Comparison of ENCODE assay signal across 24 cellular contexts in the genomic region with DNA sequence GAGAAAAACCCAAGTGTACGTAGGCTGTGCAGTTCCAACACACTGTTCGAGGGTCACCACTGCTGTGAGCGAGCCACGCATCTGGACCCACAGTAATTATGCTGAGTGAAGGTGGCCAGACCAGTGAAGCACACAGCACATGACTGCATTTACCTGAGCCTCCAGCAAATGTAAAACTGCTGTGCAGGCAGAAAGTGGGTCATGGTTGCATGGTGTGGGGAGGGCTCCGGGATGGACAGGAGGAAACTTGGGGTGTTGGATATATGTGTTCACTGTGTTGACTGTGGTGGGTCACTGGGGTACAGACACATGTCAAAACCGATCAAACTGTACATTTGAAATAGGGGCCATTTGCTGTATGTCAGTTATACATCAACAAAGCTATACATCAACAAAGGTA.
DNase-seq lines count a peak whose midpoint lies in the region; ATAC-seq, FAIRE-seq and TF ChIP-seq lines count a peak whose summit lies in the region.
"Had no signal": no experiment of that assay in that cellular context is flagged by ENCODE, and none has a peak within 500 bp of the region (broad histone marks: within the 10 kb centered on the region; RNA-seq: fewer than 3 reads in every experiment).

No MANE protein-coding gene starts in this region.

- DNase-seq in A549 (ENCODE audit: low read depth in 1 of 2, low spot score in 1 of 2) (no peak), WTC11 (ENCODE audit: low spot score) (no peak), iPS-NIHi7 (ENCODE audit: extremely low spot score) (peak; percentile 1), NCI-H226 (no peak), endothelial cell (ENCODE audit: low spot score) (no peak)
- no peak for DNase-seq in CD8-positive, alpha-beta T cell
- no peak for DNase-seq in stimulated activated CD4-positive, alpha-beta T cell treated with anti-CD3 and anti-CD28 coated beads, Interleukin-1b, Interleukin-23, amount 100 ng/mL, for 48 hours
- DNase-seq: AML-193; BE2C; Calu3; CD4-positive, alpha-beta T cell; COR-L47; DMS53; DMS79 treated with DMSO at 0.1 percent for 48 hours; GF-D8; GOT3; HFFc6 had no signal

- H3K4me3 Mint-ChIP-seq in CD8-positive, alpha-beta T cell: no peak overlapping the region
- H3K4me3 Mint-ChIP-seq in WTC11: no peak overlapping the region
- no peak overlapping the region for H3K4me3 Mint-ChIP-seq in endothelial cell (ENCODE audit: unreplicated experiment)
- H3K4me3 Mint-ChIP-seq: CD14-positive monocyte; CD4-positive, alpha-beta T cell; HFFc6 had no signal

- intact Hi-C loops in CD8-positive, alpha-beta T cell (cut with DNase I, micrococcal nuclease): no loop called here

- H3K27ac Mint-ChIP-seq in CD8-positive, alpha-beta T cell: peak overlapping the region; percentile 20
- peak overlapping the region; percentile 15; the same call in 1 of the 2 replicates for H3K27ac Mint-ChIP-seq in WTC11
- H3K27ac Mint-ChIP-seq in endothelial cell (ENCODE audit: unreplicated experiment): no peak overlapping the region
- H3K27ac Mint-ChIP-seq: CD4-positive, alpha-beta T cell; HFFc6 had no signal

- no peaks in the 10 kb centered on the region for H3K27me3 Mint-ChIP-seq in CD8-positive, alpha-beta T cell (ENCODE audit: low read depth)
- H3K27me3 Mint-ChIP-seq in WTC11 (ENCODE audit: low read depth) (no peaks in the 10 kb centered on the region), endothelial cell (ENCODE audit: unreplicated experiment) (no peaks in the 10 kb centered on the region)
- H3K27me3 Mint-ChIP-seq: CD4-positive, alpha-beta T cell had no signal

- no peak overlapping the region for H3K27ac ChIP-seq in A549
- H3K27ac ChIP-seq in CD8-positive, alpha-beta T cell (ENCODE audit: low read depth, low read length): no peak overlapping the region
- H3K27ac ChIP-seq: BLaER1 treated with 17β-estradiol and CSF1 and Interleukin-3, amounts not matched to agents 10 nM and 100 nM had no signal

- H3K4me1 Mint-ChIP-seq in CD8-positive, alpha-beta T cell (ENCODE audit: low read depth): no peaks in the 10 kb centered on the region
- H3K4me1 Mint-ChIP-seq in WTC11 (no peaks in the 10 kb centered on the region), endothelial cell (ENCODE audit: unreplicated experiment) (no peaks in the 10 kb centered on the region)

- TF ChIP-seq CTCF in A549 (IDR thresholded peaks at IDR 0.05) (no peak), WTC11 (IDR thresholded peaks at IDR 0.05) (no peak), endothelial cell (IDR thresholded peaks at IDR 0.05; ENCODE audit: unreplicated experiment) (no peak)
- no peak for TF ChIP-seq CTCF in CD8-positive, alpha-beta T cell (IDR thresholded peaks at IDR 0.05)

- POLR2A ChIA-PET in A549 (lab: Yijun Ruan, JAX): no interaction called here
- POLR2A ChIA-PET in CD8-positive, alpha-beta T cell (lab: Charles Lee): no interaction called here
- POLR2A ChIA-PET in WTC11 (lab: Charles Lee): no interaction called here

- peaks cover 23% of the 10 kb centered on the region for H3K36me3 Mint-ChIP-seq in CD8-positive, alpha-beta T cell
- peaks cover 24% of the 10 kb centered on the region for H3K36me3 Mint-ChIP-seq in WTC11
- H3K36me3 Mint-ChIP-seq in endothelial cell (ENCODE audit: low read depth, unreplicated experiment): peaks cover 9% of the 10 kb centered on the region

- no peaks in the 10 kb centered on the region for H3K27me3 ChIP-seq in CD8-positive, alpha-beta T cell (ENCODE audit: insufficient read depth, low read length)
- H3K27me3 ChIP-seq: BE2C; BLaER1 treated with 17β-estradiol and CSF1 and Interleukin-3, amounts not matched to agents 10 nM and 100 nM had no signal

- H3K4me3 ChIP-seq in A549: no peak overlapping the region
- no peak overlapping the region for H3K4me3 ChIP-seq in CD8-positive, alpha-beta T cell (ENCODE audit: low read depth, low read length)
- H3K4me3 ChIP-seq: BLaER1 treated with 17β-estradiol and CSF1 and Interleukin-3, amounts not matched to agents 10 nM and 100 nM; HAP-1 had no signal

- no peak for FAIRE-seq in A549 (lab: Jason Lieb, UNC)
- FAIRE-seq: GM12891, GM18507, H54 had no signal

- no peak overlapping the region for H3K4me2 ChIP-seq in A549
- H3K4me2 ChIP-seq: BLaER1 treated with 17β-estradiol and CSF1 and Interleukin-3, amounts not matched to agents 10 nM and 100 nM had no signal

- no peak for TF ChIP-seq POLR2A in A549 (IDR thresholded peaks at IDR 0.05; ENCODE audit: low read length)

- no peak for TF ChIP-seq RAD21 in A549 (conservative IDR thresholded peaks at IDR 0.05 in 1 of 2, IDR thresholded peaks at IDR 0.05 in 1 of 2)

- ATAC-seq in A549: no peak; a peak in 1 of 6 replicates
- ATAC-seq in CD8-positive, alpha-beta T cell: no peak
- no peak for ATAC-seq in WTC11
- ATAC-seq in HG03196 (IDR thresholded peaks at IDR 0.05; ENCODE audit: unreplicated experiment): no peak

- no peak for TF ChIP-seq EP300 in A549 (IDR thresholded peaks at IDR 0.05)

- WGBS in A549 (ENCODE audit: missing lambda C conversion rate): 70% methylated on average over 6 of the region's 6 CpGs

- CTCF ChIA-PET in A549 (lab: Yijun Ruan, JAX) (interaction anchor here (0.6 kb wide), 1 partner anchor 311 kb away, joined by 4 read pairs; no protein-coding TSS in a partner anchor), WTC11 (lab: Charles Lee) (no interaction called here)
- CTCF ChIA-PET in CD8-positive, alpha-beta T cell (lab: Charles Lee): no interaction called here

- H3K9me3 Mint-ChIP-seq in CD8-positive, alpha-beta T cell: peaks cover 5% of the 10 kb centered on the region
- H3K9me3 Mint-ChIP-seq in WTC11: peaks cover 11% of the 10 kb centered on the region
- no peaks in the 10 kb centered on the region for H3K9me3 Mint-ChIP-seq in endothelial cell (ENCODE audit: unreplicated experiment)
- H3K9me3 Mint-ChIP-seq: CD4-positive, alpha-beta T cell had no signal

- H3K4me1 ChIP-seq in A549: no peaks in the 10 kb centered on the region
- H3K4me1 ChIP-seq in CD8-positive, alpha-beta T cell (ENCODE audit: insufficient read depth, low read length): no peaks in the 10 kb centered on the region
- H3K4me1 ChIP-seq: BE2C had no signal

- H3K9me3 ChIP-seq in A549: peaks cover 6% of the 10 kb centered on the region; the same call in 1 of the 3 replicates
- no peaks in the 10 kb centered on the region for H3K9me3 ChIP-seq in CD8-positive, alpha-beta T cell (ENCODE audit: low read length)
- H3K9me3 ChIP-seq: BE2C, HAP-1 had no signal

- no peaks in the 10 kb centered on the region for H3K36me3 ChIP-seq in CD8-positive, alpha-beta T cell (ENCODE audit: insufficient read depth, low read length)
- H3K36me3 ChIP-seq: BE2C, HAP-1 had no signal

TF ChIP-seq in A549, 52 proteins besides CTCF, POLR2A, EP300 and RAD21:
- peak; percentile 74 for TF ChIP-seq MAFK (IDR thresholded peaks at IDR 0.05; ENCODE audit: partially characterized antibody)
- no peak for TF ChIP-seq JUNB (IDR thresholded peaks at IDR 0.05)
TF ChIP-seq in A549: peak in this region for 1.

TF ChIP-seq in WTC11, 78 proteins besides CTCF, POLR2A, EP300 and RAD21:
- no peak for TF ChIP-seq ZNF232 (CRISPR knock-in tag; IDR thresholded peaks at IDR 0.05)
- TF ChIP-seq, protein P1, sequence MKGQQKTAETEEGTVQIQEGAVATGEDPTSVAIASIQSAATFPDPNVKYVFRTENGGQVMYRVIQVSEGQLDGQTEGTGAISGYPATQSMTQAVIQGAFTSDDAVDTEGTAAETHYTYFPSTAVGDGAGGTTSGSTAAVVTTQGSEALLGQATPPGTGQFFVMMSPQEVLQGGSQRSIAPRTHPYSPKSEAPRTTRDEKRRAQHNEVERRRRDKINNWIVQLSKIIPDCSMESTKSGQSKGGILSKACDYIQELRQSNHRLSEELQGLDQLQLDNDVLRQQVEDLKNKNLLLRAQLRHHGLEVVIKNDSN (CRISPR knock-in tag; IDR thresholded peaks at IDR 0.05): no peak
- TF ChIP-seq, protein P2, sequence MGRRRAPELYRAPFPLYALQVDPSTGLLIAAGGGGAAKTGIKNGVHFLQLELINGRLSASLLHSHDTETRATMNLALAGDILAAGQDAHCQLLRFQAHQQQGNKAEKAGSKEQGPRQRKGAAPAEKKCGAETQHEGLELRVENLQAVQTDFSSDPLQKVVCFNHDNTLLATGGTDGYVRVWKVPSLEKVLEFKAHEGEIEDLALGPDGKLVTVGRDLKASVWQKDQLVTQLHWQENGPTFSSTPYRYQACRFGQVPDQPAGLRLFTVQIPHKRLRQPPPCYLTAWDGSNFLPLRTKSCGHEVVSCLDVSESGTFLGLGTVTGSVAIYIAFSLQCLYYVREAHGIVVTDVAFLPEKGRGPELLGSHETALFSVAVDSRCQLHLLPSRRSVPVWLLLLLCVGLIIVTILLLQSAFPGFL (CRISPR knock-in tag; IDR thresholded peaks at IDR 0.05; ENCODE audit: borderline replicate concordance): no peak
